Comparison of ENCODE assay signal across 2 cellular contexts in genomic region chr22:50601669-50602337, GRCh38.
TF ChIP-seq lines count a peak whose summit lies in the region.

No MANE protein-coding gene starts in this region.

TF ChIP-seq in SK-N-SH, 30 proteins besides CTCF, POLR2A, EP300 and RAD21 (continued from another document):
- no peak for TF ChIP-seq ZBTB33 (IDR thresholded peaks at IDR 0.05; ENCODE audit: borderline replicate concordance, low read depth)
- no peak for TF ChIP-seq SMC3 (IDR thresholded peaks at IDR 0.05; ENCODE audit: low read depth, low read length)
- no peak for TF ChIP-seq CHD2 (IDR thresholded peaks at IDR 0.05; ENCODE audit: low read length, partially characterized antibody)
- no peak for TF ChIP-seq GABPA (IDR thresholded peaks at IDR 0.05; ENCODE audit: low read depth)
- no peak for TF ChIP-seq GATA2 (CRISPR knock-in tag; IDR thresholded peaks at IDR 0.05)
- TF ChIP-seq FOXJ3 (CRISPR knock-in tag; IDR thresholded peaks at IDR 0.05) = no peak
- no peak for TF ChIP-seq TAF1 (IDR thresholded peaks at IDR 0.05; ENCODE audit: borderline replicate concordance, low read depth, low read length)
- TF ChIP-seq JUND (IDR thresholded peaks at IDR 0.05) = no peak

TF ChIP-seq in SK-N-SH treated with all-trans-retinoic acid at 6 μM for 48 hours, 23 proteins besides CTCF, POLR2A, EP300 and RAD21 (continued from another document):
- TF ChIP-seq TSHZ2 (CRISPR knock-in tag; IDR thresholded peaks at IDR 0.05) (no peak), RARB (CRISPR knock-in tag; IDR thresholded peaks at IDR 0.05) (no peak), BACH2 (CRISPR knock-in tag; IDR thresholded peaks at IDR 0.05; ENCODE audit: borderline replicate concordance) (no peak), ZNF565 (CRISPR knock-in tag; conservative IDR thresholded peaks at IDR 0.05; ENCODE audit: low read depth) (no peak), ISL1 (CRISPR knock-in tag; IDR thresholded peaks at IDR 0.05) (no peak), ZFP30 (CRISPR knock-in tag; IDR thresholded peaks at IDR 0.05) (no peak)
